In genomic region chr7:100504887-100505611, GRCh38 we compare ENCODE assay signal across 3 cellular contexts.
TF ChIP-seq lines count a peak whose summit lies in the region.

No MANE protein-coding gene starts in this region.

TF ChIP-seq in A549, 52 proteins besides CTCF, POLR2A, EP300 and RAD21:
- no peak for TF ChIP-seq PHF8 (IDR thresholded peaks at IDR 0.05; ENCODE audit: borderline replicate concordance, low read depth)
- TF ChIP-seq ZFP36 (IDR thresholded peaks at IDR 0.05; ENCODE audit: borderline replicate concordance, partially characterized antibody), result peak; percentile 48
- 0 out of 2 replicates have a peak, but pooled peaks have one; percentile 45 for TF ChIP-seq KDM1A (IDR thresholded peaks at IDR 0.05; ENCODE audit: low read depth)

TF ChIP-seq in IMR-90, 13 proteins besides CTCF, POLR2A, EP300 and RAD21:
- no peak for TF ChIP-seq RCOR1 (IDR thresholded peaks at IDR 0.05; ENCODE audit: insufficient replicate concordance, low read length)
- TF ChIP-seq BHLHE40 (IDR thresholded peaks at IDR 0.05; ENCODE audit: low read depth, low read length), result no peak
- no peak for TF ChIP-seq CHD1 (IDR thresholded peaks at IDR 0.05; ENCODE audit: low read depth, low read length)
- no peak for TF ChIP-seq MAZ (IDR thresholded peaks at IDR 0.05; ENCODE audit: borderline replicate concordance, low read depth, low read length)
- TF ChIP-seq CEBPB (IDR thresholded peaks at IDR 0.05; ENCODE audit: low read depth, low read length), result no peak
- TF ChIP-seq RFX5 (IDR thresholded peaks at IDR 0.05; ENCODE audit: low read depth, low read length), result no peak
- no peak for TF ChIP-seq NFE2L2 (IDR thresholded peaks at IDR 0.05; ENCODE audit: low read depth, low read length)
- no peak for TF ChIP-seq SMC3 (IDR thresholded peaks at IDR 0.05; ENCODE audit: low read depth, low read length)
- TF ChIP-seq FOS (IDR thresholded peaks at IDR 0.05; ENCODE audit: low read depth, low read length), result no peak
- TF ChIP-seq ELK1 (IDR thresholded peaks at IDR 0.05; ENCODE audit: borderline replicate concordance, low read depth, low read length), result no peak
- TF ChIP-seq USF2 (IDR thresholded peaks at IDR 0.05; ENCODE audit: low read depth, low read length), result no peak
- no peak for TF ChIP-seq MXI1 (IDR thresholded peaks at IDR 0.05; ENCODE audit: borderline replicate concordance, low read depth, low read length)
- no peak for TF ChIP-seq MAFK (IDR thresholded peaks at IDR 0.05; ENCODE audit: low read depth, low read length)

TF ChIP-seq in K562, 482 proteins besides CTCF, POLR2A, EP300 and RAD21:
- peak; percentile 33 to 68; a peak in 3 of 4 replicates for TF ChIP-seq RCOR1 (IDR thresholded peaks at IDR 0.05; ENCODE audit: borderline replicate concordance in 1 of 2, low read depth in 2 of 2, low read length in 2 of 2)
- no peak for TF ChIP-seq PRPF4 (IDR thresholded peaks at IDR 0.05; ENCODE audit: insufficient read depth, low read depth, low read length, poor library complexity, severe bottlenecking)
- peak in 1 of 2 experiments; percentile 97; a peak in 2 of 4 replicates for TF ChIP-seq MLLT1 (IDR thresholded peaks at IDR 0.05)
- peak; percentile 90 for TF ChIP-seq ZFP36 (IDR thresholded peaks at IDR 0.05; ENCODE audit: low read depth, low read length, partially characterized antibody)
- TF ChIP-seq BCOR (IDR thresholded peaks at IDR 0.05), result peak; percentile 98
- no peak for TF ChIP-seq RBM14 (IDR thresholded peaks at IDR 0.05; ENCODE audit: borderline replicate concordance, insufficient read depth, low read depth, low read length)
- peak; percentile 97 for TF ChIP-seq RBM25 (IDR thresholded peaks at IDR 0.05; ENCODE audit: low read depth, low read length, severe bottlenecking)
- peak; percentile 85 for TF ChIP-seq SMARCA5 (IDR thresholded peaks at IDR 0.05)
- peak; percentile 84; the same call in 1 of the 2 replicates for TF ChIP-seq HDAC2 (IDR thresholded peaks at IDR 0.05)
- peak; percentile 95 for TF ChIP-seq ZBTB17 (CRISPR knock-in tag; IDR thresholded peaks at IDR 0.05)
- peak in 1 of 2 experiments; percentile 66; a peak in 1 of 4 replicates for TF ChIP-seq ZMIZ1 (IDR thresholded peaks at IDR 0.05; ENCODE audit: low read depth in 2 of 2, low read length in 2 of 2)
- peak in 1 of 2 experiments; percentile 27; a peak in 1 of 4 replicates for TF ChIP-seq HDAC1 (IDR thresholded peaks at IDR 0.05)
- no peak for TF ChIP-seq FOXM1 (IDR thresholded peaks at IDR 0.05; ENCODE audit: low read depth)
- TF ChIP-seq FOXM1 (CRISPR knock-in tag; IDR thresholded peaks at IDR 0.05; ENCODE audit: low read depth), result no peak
- TF ChIP-seq KDM1A (IDR thresholded peaks at IDR 0.05), result peak; percentile 81 to 90
- TF ChIP-seq XRCC5 (IDR thresholded peaks at IDR 0.05; ENCODE audit: low read depth, low read length), result 0 out of 2 replicates have a peak, but pooled peaks have one; percentile 27
- TF ChIP-seq CBX1 (IDR thresholded peaks at IDR 0.05; ENCODE audit: low read depth), result 0 out of 2 replicates have a peak, but pooled peaks have one; percentile 22
- peak; percentile 83 for TF ChIP-seq ADNP (tag; IDR thresholded peaks at IDR 0.05)
- TF ChIP-seq ETV6 (IDR thresholded peaks at IDR 0.05; ENCODE audit: borderline replicate concordance in 1 of 2, low read depth in 2 of 2, low read length in 1 of 2), result no peak
- no peak for TF ChIP-seq ETV6 (CRISPR knock-in tag; IDR thresholded peaks at IDR 0.05; ENCODE audit: borderline replicate concordance)
